13 cellular contexts compared by ENCODE assay signal in genomic region chr16:86343733-86344585, GRCh38.
DNase-seq lines count a peak whose midpoint lies in the region; ATAC-seq and TF ChIP-seq lines count a peak whose summit lies in the region.
"Had no signal": no experiment of that assay in that cellular context is flagged by ENCODE, and none has a peak within 500 bp of the region (broad histone marks: within the 10 kb centered on the region; RNA-seq: fewer than 3 reads in every experiment).

No MANE protein-coding gene starts in this region.

- intact Hi-C loops in left cardiac atrium (cut with DNase I) = loop anchor here (5.0 kb wide), 2 partner anchors 173 to 178 kb away; no protein-coding TSS in a partner anchor
- intact Hi-C loops in upper lobe of right lung (cut with DNase I) = loop anchor here (10.0 kb wide), 1 partner anchor 171 kb away; the partner anchor contains the start of gene FOXF1

- H3K9me3 ChIP-seq in cardiac muscle cell (ENCODE audit: low read depth) = no peaks in the 10 kb centered on the region
- no peaks in the 10 kb centered on the region for H3K9me3 ChIP-seq in upper lobe of right lung
- H3K9me3 ChIP-seq: A549, testis had no signal

- TF ChIP-seq CTCF in cardiac muscle cell (IDR thresholded peaks at IDR 0.05; ENCODE audit: low read depth, low read length) (no peak), upper lobe of right lung (IDR thresholded peaks at IDR 0.05) (no peak)

- H3K27ac ChIP-seq in cardiac muscle cell = no peak overlapping the region
- H3K27ac ChIP-seq in cingulate gyrus (ENCODE audit: low read depth, low read length) = peak overlapping the region; percentile 54
- H3K27ac ChIP-seq in upper lobe of right lung = peak overlapping the region; percentile 71
- H3K27ac ChIP-seq: A549, testis had no signal

- DNase-seq in cardiac muscle cell (ENCODE audit: low read depth in 1 of 2, low spot score in 1 of 2) = peak; percentile 43 to 59
- DNase-seq in left cardiac atrium = no peak
- DNase-seq in lung microvascular endothelial cell (ENCODE audit: low read depth in 2 of 2) = peak; percentile 28 to 87
- no peak for DNase-seq in upper lobe of right lung
- no peak for DNase-seq in NCI-H524 (lab: John Stamatoyannopoulos, UW)
- no peak for DNase-seq in GDM1 (lab: John Stamatoyannopoulos, UW)
- DNase-seq: activated naive CD4-positive, alpha-beta T cell treated with anti-CD3 and anti-CD28 coated beads, Interleukin-2, amount 10 ng/mL, durations not matched to agents 7 days and 5 days; COR-L47; NCI-H1092 treated with DMSO at 0.1 percent for 48 hours; testis had no signal

- H3K27me3 ChIP-seq in cardiac muscle cell (peaks cover 11% of the 10 kb centered on the region), upper lobe of right lung (peaks cover 7% of the 10 kb centered on the region)
- H3K27me3 ChIP-seq: testis had no signal

- H3K4me1 ChIP-seq in cardiac muscle cell (ENCODE audit: low read depth) = peaks cover 13% of the 10 kb centered on the region
- H3K4me1 ChIP-seq in upper lobe of right lung = peaks cover 14% of the 10 kb centered on the region
- H3K4me1 ChIP-seq: A549, testis had no signal

- ATAC-seq in left cardiac atrium (no peak), upper lobe of right lung (no peak), HG02642 (IDR thresholded peaks at IDR 0.05; ENCODE audit: poor library complexity, unreplicated experiment) (no peak)
- ATAC-seq: A549 had no signal

- H3K36me3 ChIP-seq in cardiac muscle cell (no peaks in the 10 kb centered on the region), upper lobe of right lung (no peaks in the 10 kb centered on the region)

- H3K4me3 ChIP-seq in cardiac muscle cell (no peak overlapping the region), upper lobe of right lung (peak overlapping the region; percentile 25)
- H3K4me3 ChIP-seq: A549, testis had no signal

Comparison
In these comparisons a context has a peak if more than half of its experiments do, and no peak if none do; other contexts are left out.
1. DNase-seq: peak in cardiac muscle cell (2 of 2) and lung microvascular endothelial cell (2 of 2); none in left cardiac atrium (single experiment), upper lobe of right lung (single experiment), NCI-H524 (0 of 2) and GDM1 (single experiment).